Comparison of ENCODE assay signal across 16 cellular contexts in genomic region chr11:20024172-20024935, GRCh38.
DNase-seq lines count a peak whose midpoint lies in the region; FAIRE-seq and TF ChIP-seq lines count a peak whose summit lies in the region.
"Had no signal": no experiment of that assay in that cellular context is flagged by ENCODE, and none has a peak within 500 bp of the region (broad histone marks: within the 10 kb centered on the region; RNA-seq: fewer than 3 reads in every experiment).

No MANE protein-coding gene starts in this region.

- peak overlapping the region; percentile 79 for H3K4me2 ChIP-seq in astrocyte (ENCODE audit: low read length)

- H3K27ac ChIP-seq in astrocyte (ENCODE audit: low read depth, low read length) (no peak overlapping the region), Peyer's patch (no peak overlapping the region)
- H3K27ac ChIP-seq: spleen had no signal

- H3K4me1 ChIP-seq in ES-I3 (ENCODE audit: insufficient read depth, low read length) = peaks cover 53% of the 10 kb centered on the region
- peaks cover 18% of the 10 kb centered on the region for H3K4me1 ChIP-seq in astrocyte (ENCODE audit: insufficient read depth, low read length)
- peaks cover 0 to 4% (median 0%) of the 10 kb centered on the region in 4 donors for H3K4me1 ChIP-seq in Peyer's patch
- H3K4me1 ChIP-seq: spleen had no signal

- H3K9me3 Mint-ChIP-seq in astrocyte (ENCODE audit: unreplicated experiment) = no peaks in the 10 kb centered on the region
- H3K9me3 Mint-ChIP-seq in mesothelial cell of epicardium = no peaks in the 10 kb centered on the region

- DNase-seq in astrocyte (ENCODE audit: low read depth) (no peak), epithelial cell of proximal tubule (ENCODE audit: low read depth) (no peak), mesothelial cell of epicardium (ENCODE audit: low spot score in 2 of 2, unreplicated experiment in 2 of 2) (no peak), T1000 (lab: John Stamatoyannopoulos, UW) (no peak), Peyer's patch (no peak), GDM1 (lab: John Stamatoyannopoulos, UW) (no peak), frontal cortex (ENCODE audit: low spot score in 2 of 2) (no peak)
- DNase-seq: activated CD8-positive, alpha-beta memory T cell treated with anti-CD3 and anti-CD28 coated beads, Interleukin-2, amount 50 U/mL, for 48 hours; activated naive CD4-positive, alpha-beta T cell treated with anti-CD3 and anti-CD28 coated beads, Interleukin-2, amount 50 U/mL, for 16 hours; DMS79; mucosa of descending colon; NCI-H187 treated with DMSO at 0.1 percent for 48 hours; NCI-H524 treated with DMSO at 0.1 percent for 48 hours; spleen; T-helper 1 cell had no signal

- H3K4me1 Mint-ChIP-seq in astrocyte (ENCODE audit: low read depth, unreplicated experiment) (peaks cover 59% of the 10 kb centered on the region), mesothelial cell of epicardium (peaks cover 57% of the 10 kb centered on the region)

- H3K36me3 ChIP-seq in ES-I3 (ENCODE audit: insufficient read depth, low read length) (no peaks in the 10 kb centered on the region), astrocyte (ENCODE audit: insufficient read depth, low read length) (no peaks in the 10 kb centered on the region), Peyer's patch (no peaks in the 10 kb centered on the region)
- H3K36me3 ChIP-seq: spleen had no signal

- H3K79me2 ChIP-seq in astrocyte (ENCODE audit: insufficient read depth, low read length) = peaks cover 11% of the 10 kb centered on the region

- no peaks in the 10 kb centered on the region for H3K27me3 Mint-ChIP-seq in astrocyte (ENCODE audit: low read depth, unreplicated experiment)
- no peaks in the 10 kb centered on the region for H3K27me3 Mint-ChIP-seq in mesothelial cell of epicardium (ENCODE audit: low read depth)

- no peak for FAIRE-seq in astrocyte (lab: Jason Lieb, UNC)
- no peak for FAIRE-seq in frontal cortex (lab: Jason Lieb, UNC)

- no peaks in the 10 kb centered on the region for H4K20me1 ChIP-seq in astrocyte (ENCODE audit: insufficient read depth, low read length)

- H3K4me3 Mint-ChIP-seq in astrocyte (ENCODE audit: unreplicated experiment) = peak overlapping the region; percentile 93
- H3K4me3 Mint-ChIP-seq in mesothelial cell of epicardium = peak overlapping the region; percentile 80

- no peak overlapping the region for H2AFZ ChIP-seq in astrocyte (ENCODE audit: low read depth, low read length)

- H3K4me3 ChIP-seq in astrocyte (ENCODE audit: insufficient read depth, low read depth, low read length) (peak overlapping the region; percentile 15), epithelial cell of proximal tubule (ENCODE audit: low read depth, low read length) (peak overlapping the region; percentile 48), Peyer's patch (no peak overlapping the region)
- H3K4me3 ChIP-seq: mucosa of descending colon, spleen had no signal

- H3K9me3 ChIP-seq in ES-I3 (ENCODE audit: control insufficient read depth, insufficient read depth, low read length) (no peaks in the 10 kb centered on the region), astrocyte (ENCODE audit: insufficient read depth, low read depth, low read length) (no peaks in the 10 kb centered on the region), Peyer's patch (no peaks in the 10 kb centered on the region)
- H3K9me3 ChIP-seq: mucosa of descending colon, spleen had no signal

- peak overlapping the region; percentile 65 for H3K9ac ChIP-seq in ES-I3 (ENCODE audit: low read depth, low read length)
- no peak overlapping the region for H3K9ac ChIP-seq in astrocyte (ENCODE audit: low read length)

- TF ChIP-seq POLR2A in Peyer's patch (IDR thresholded peaks at IDR 0.05) = no peak

- TF ChIP-seq CTCF in astrocyte (IDR thresholded peaks at IDR 0.05; ENCODE audit: insufficient read depth, low read depth, low read length) = no peak
- no peak for TF ChIP-seq CTCF in epithelial cell of proximal tubule (conservative IDR thresholded peaks at IDR 0.05; ENCODE audit: low read depth, low read length)
- TF ChIP-seq CTCF in mesothelial cell of epicardium (IDR thresholded peaks at IDR 0.05; ENCODE audit: unreplicated experiment) = no peak
- TF ChIP-seq CTCF in Peyer's patch (IDR thresholded peaks at IDR 0.05) = no peak

- H3K27me3 ChIP-seq in astrocyte (ENCODE audit: insufficient read depth, low read length) (no peaks in the 10 kb centered on the region), Peyer's patch (no peaks in the 10 kb centered on the region)
- H3K27me3 ChIP-seq: spleen had no signal

- H3K27ac Mint-ChIP-seq in astrocyte (ENCODE audit: unreplicated experiment) = no peak overlapping the region
- no peak overlapping the region for H3K27ac Mint-ChIP-seq in mesothelial cell of epicardium

- H3K36me3 Mint-ChIP-seq in astrocyte (ENCODE audit: low read depth, unreplicated experiment) = no peaks in the 10 kb centered on the region
- no peaks in the 10 kb centered on the region for H3K36me3 Mint-ChIP-seq in mesothelial cell of epicardium

Comparison
In these comparisons a context has a peak if more than half of its experiments do, and no peak if none do; other contexts are left out.
1. H3K4me3 ChIP-seq: peak in astrocyte (single experiment) and epithelial cell of proximal tubule (single experiment); none in Peyer's patch (0 of 4).